27 cellular contexts compared by ENCODE assay signal in the genomic region with DNA sequence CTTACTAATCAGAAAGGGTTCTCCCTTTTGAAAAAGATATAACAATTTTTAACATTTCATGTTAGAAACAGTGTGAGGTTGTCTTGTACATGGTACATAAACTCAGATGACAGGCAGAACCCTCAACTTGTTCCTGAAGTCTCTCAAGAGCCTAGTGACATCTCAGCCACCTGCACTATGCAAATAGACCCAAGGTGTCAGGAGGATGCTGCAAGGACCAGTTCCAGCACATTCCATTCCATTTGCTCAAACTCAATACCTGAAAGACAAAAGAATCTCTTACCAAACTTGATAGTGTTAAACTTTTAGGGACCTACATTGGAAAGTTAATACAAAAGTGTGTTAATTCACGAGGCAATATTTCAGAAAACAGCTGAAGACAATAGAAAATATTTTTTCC.
"Had no signal": no experiment of that assay in that cellular context is flagged by ENCODE, and none has a peak within 500 bp of the region (broad histone marks: within the 10 kb centered on the region; RNA-seq: fewer than 3 reads in every experiment).

No MANE protein-coding gene starts in this region.

- H3K9me3 ChIP-seq: esophagus squamous epithelium, gastrocnemius medialis, heart right ventricle, left lung, lower lobe of right lung had no signal

- H3K4me1 ChIP-seq: esophagus squamous epithelium, gastrocnemius medialis, heart right ventricle, left lung, lower lobe of right lung had no signal

- H3K27me3 ChIP-seq: dorsolateral prefrontal cortex, esophagus squamous epithelium, gastrocnemius medialis, heart right ventricle, left lung had no signal

- H3K4me3 ChIP-seq: coronary artery, dorsolateral prefrontal cortex, esophagus squamous epithelium, gastrocnemius medialis, heart right ventricle, left lung, lower lobe of right lung had no signal

- H3K27ac ChIP-seq: coronary artery, epithelial cell of prostate, esophagus squamous epithelium, gastrocnemius medialis, heart right ventricle, left lung, lower lobe of right lung had no signal

- ATAC-seq: esophagus mucosa; gastrocnemius medialis; heart right ventricle; left cardiac atrium; left lung; left ventricle myocardium superior; lower lobe of right lung; naive thymus-derived CD4-positive, alpha-beta T cell had no signal

- H3K36me3 ChIP-seq: esophagus squamous epithelium, gastrocnemius medialis, heart right ventricle, left lung, lower lobe of right lung had no signal

- DNase-seq: dermis blood vessel endothelial cell; dorsolateral prefrontal cortex; effector CD4-positive, alpha-beta T cell; effector memory CD4-positive, alpha-beta T cell; erythroblast; esophagus squamous epithelium; foreskin fibroblast; foreskin melanocyte; gastrocnemius medialis; glutamatergic neuron; head of caudate nucleus; heart right ventricle; hippocampal formation; immature natural killer cell; islet precursor cell; kidney; kidney glomerular epithelial cell; left cardiac atrium; left ventricle myocardium superior; lower lobe of right lung; mesenchymal stem cell; midbrain; naive thymus-derived CD4-positive, alpha-beta T cell had no signal
